Comparison of ENCODE assay signal across 1 cellular context in the genomic region with DNA sequence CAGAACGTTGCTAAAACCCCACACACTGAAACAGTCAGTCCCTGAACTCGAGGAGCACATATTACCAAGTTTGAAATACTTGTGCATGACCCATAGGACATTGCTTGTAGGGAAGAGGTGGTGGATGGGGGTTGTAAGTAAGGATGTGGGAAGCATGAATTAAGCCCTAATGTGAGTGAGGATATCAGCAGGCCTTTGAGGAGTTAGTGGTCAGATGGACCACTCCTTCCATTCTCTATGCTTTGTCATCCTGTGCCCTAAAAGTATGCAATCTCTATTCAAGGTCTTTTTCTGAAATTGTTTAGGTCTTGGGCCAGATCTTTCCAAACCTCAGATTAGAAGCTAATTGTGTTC.
A peak's percentile ranks its signal among the peaks of the same experiment; 100 is the strongest.
TF ChIP-seq lines count a peak whose summit lies in the region.

No MANE protein-coding gene starts in this region.

TF ChIP-seq in GM23338, 12 proteins besides CTCF, POLR2A, EP300 and RAD21 (continued from another document):
- TF ChIP-seq, protein P1, sequence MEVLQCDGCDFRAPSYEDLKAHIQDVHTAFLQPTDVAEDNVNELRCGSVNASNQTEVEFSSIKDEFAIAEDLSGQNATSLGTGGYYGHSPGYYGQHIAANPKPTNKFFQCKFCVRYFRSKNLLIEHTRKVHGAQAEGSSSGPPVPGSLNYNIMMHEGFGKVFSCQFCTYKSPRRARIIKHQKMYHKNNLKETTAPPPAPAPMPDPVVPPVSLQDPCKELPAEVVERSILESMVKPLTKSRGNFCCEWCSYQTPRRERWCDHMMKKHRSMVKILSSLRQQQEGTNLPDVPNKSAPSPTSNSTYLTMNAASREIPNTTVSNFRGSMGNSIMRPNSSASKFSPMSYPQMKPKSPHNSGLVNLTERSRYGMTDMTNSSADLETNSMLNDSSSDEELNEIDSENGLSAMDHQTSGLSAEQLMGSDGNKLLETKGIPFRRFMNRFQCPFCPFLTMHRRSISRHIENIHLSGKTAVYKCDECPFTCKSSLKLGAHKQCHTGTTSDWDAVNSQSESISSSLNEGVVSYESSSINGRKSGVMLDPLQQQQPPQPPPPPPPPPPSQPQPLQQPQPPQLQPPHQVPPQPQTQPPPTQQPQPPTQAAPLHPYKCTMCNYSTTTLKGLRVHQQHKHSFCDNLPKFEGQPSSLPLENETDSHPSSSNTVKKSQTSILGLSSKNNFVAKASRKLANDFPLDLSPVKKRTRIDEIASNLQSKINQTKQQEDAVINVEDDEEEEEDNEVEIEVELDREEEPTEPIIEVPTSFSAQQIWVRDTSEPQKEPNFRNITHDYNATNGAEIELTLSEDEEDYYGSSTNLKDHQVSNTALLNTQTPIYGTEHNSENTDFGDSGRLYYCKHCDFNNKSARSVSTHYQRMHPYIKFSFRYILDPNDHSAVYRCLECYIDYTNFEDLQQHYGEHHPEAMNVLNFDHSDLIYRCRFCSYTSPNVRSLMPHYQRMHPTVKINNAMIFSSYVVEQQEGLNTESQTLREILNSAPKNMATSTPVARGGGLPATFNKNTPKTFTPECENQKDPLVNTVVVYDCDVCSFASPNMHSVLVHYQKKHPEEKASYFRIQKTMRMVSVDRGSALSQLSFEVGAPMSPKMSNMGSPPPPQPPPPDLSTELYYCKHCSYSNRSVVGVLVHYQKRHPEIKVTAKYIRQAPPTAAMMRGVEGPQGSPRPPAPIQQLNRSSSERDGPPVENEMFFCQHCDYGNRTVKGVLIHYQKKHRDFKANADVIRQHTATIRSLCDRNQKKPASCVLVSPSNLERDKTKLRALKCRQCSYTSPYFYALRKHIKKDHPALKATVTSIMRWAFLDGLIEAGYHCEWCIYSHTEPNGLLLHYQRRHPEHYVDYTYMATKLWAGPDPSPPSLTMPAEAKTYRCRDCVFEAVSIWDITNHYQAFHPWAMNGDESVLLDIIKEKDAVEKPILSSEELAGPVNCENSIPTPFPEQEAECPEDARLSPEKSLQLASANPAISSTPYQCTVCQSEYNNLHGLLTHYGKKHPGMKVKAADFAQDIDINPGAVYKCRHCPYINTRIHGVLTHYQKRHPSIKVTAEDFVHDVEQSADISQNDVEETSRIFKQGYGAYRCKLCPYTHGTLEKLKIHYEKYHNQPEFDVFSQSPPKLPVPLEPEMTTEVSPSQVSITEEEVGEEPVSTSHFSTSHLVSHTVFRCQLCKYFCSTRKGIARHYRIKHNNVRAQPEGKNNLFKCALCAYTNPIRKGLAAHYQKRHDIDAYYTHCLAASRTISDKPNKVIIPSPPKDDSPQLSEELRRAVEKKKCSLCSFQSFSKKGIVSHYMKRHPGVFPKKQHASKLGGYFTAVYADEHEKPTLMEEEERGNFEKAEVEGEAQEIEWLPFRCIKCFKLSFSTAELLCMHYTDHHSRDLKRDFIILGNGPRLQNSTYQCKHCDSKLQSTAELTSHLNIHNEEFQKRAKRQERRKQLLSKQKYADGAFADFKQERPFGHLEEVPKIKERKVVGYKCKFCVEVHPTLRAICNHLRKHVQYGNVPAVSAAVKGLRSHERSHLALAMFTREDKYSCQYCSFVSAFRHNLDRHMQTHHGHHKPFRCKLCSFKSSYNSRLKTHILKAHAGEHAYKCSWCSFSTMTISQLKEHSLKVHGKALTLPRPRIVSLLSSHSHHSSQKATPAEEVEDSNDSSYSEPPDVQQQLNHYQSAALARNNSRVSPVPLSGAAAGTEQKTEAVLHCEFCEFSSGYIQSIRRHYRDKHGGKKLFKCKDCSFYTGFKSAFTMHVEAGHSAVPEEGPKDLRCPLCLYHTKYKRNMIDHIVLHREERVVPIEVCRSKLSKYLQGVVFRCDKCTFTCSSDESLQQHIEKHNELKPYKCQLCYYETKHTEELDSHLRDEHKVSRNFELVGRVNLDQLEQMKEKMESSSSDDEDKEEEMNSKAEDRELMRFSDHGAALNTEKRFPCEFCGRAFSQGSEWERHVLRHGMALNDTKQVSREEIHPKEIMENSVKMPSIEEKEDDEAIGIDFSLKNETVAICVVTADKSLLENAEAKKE (CRISPR knock-in tag; IDR thresholded peaks at IDR 0.05), result peak; percentile 29; the same call in 1 of the 2 replicates
TF ChIP-seq in GM23338: peak in this region for 1.
